Comparison of ENCODE assay signal across 9 cellular contexts in the genomic region with DNA sequence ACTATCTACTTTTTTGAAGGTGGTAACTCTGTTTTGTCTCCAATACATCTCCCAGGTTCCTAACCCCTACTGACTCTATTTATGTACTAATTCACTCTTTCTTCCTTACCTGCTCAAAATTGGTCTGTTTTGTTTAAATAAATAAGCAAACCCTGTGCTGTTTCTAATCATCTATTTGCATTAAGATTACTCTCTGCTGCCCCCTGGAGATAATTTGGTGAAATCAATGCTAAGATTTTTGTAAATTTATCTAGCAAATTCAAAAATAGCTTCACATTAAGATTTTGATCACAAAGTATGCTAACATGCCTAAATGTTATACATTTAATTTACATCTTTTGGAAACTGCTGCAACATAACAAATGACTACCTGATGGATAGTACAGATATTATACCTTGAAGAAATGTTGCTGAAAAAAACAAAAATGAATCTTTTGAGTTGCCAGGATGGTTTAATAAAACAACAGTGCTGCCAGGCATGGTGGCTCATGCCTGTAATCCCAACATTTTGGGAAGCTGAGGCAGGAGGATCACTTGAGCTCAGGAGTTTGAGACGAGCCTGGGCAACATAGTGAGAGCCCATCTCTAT. TPM values are rescaled to one million over a fixed set of nuclear protein-coding genes. Genes with fewer than 3 reads are reported as not detected.
DNase-seq lines count a peak whose midpoint lies in the region; ATAC-seq, FAIRE-seq and TF ChIP-seq lines count a peak whose summit lies in the region.
"Had no signal": no experiment of that assay in that cellular context is flagged by ENCODE, and none has a peak within 500 bp of the region (broad histone marks: within the 10 kb centered on the region; RNA-seq: fewer than 3 reads in every experiment).

No MANE protein-coding gene starts in this region.

- H3K4me1 ChIP-seq in naive thymus-derived CD4-positive, alpha-beta T cell (ENCODE audit: control insufficient read depth in 2 of 2, insufficient read depth in 2 of 2, low read length in 2 of 2): peaks cover 35 to 57% of the 10 kb centered on the region in 2 donors

- peak overlapping the region in 6 of 10 donors; percentile 0 to 59 (median 28) for H3K4me3 Mint-ChIP-seq in naive thymus-derived CD4-positive, alpha-beta T cell
- H3K4me3 Mint-ChIP-seq: stimulated activated naive CD8-positive, alpha-beta T cell treated with anti-CD3 and anti-CD28 coated beads, Interleukin-15, Interleukin-2, amounts not matched to agents 100 ng/mL and 50 ng/mL, for 24 hours had no signal

- POLR2A ChIA-PET in naive thymus-derived CD4-positive, alpha-beta T cell (lab: Charles Lee): interaction anchor here (1.0 to 2.5 kb wide), 4 partner anchors 12 to 245 kb away, joined by 3 to 11 read pairs (median 5); a partner anchor contains a TSS

- H3K4me1 Mint-ChIP-seq in naive thymus-derived CD4-positive, alpha-beta T cell: peaks cover 45 to 73% (median 64%) of the 10 kb centered on the region in 7 donors

- H3K9me3 ChIP-seq in naive thymus-derived CD4-positive, alpha-beta T cell (ENCODE audit: control insufficient read depth in 2 of 3, low read length in 3 of 3): no peaks in the 10 kb centered on the region

- TF ChIP-seq CTCF in GM06990 (IDR thresholded peaks at IDR 0.05; ENCODE audit: insufficient read depth, low read length, poor library complexity, severe bottlenecking) (peak; percentile 39), coronary artery (IDR thresholded peaks at IDR 0.05) (peak; percentile 53)

- FAIRE-seq in A204.1 (lab: Jason Lieb, UNC): peak; percentile 88

- CTCF ChIA-PET in naive thymus-derived CD4-positive, alpha-beta T cell (lab: Charles Lee): interaction anchor here (0.6 to 3.8 kb wide), 22 partner anchors 9 to 907 kb away, joined by 3 to 72 read pairs (median 6); a partner anchor contains a TSS

- H3K27ac ChIP-seq in coronary artery: no peak overlapping the region
- no peak overlapping the region for H3K27ac ChIP-seq in naive thymus-derived CD4-positive, alpha-beta T cell (ENCODE audit: low read depth, low read length)

- peak; percentile 52 for ATAC-seq in naive thymus-derived CD4-positive, alpha-beta T cell
- no peak for ATAC-seq in HG03095 (IDR thresholded peaks at IDR 0.05; ENCODE audit: unreplicated experiment)

- peaks cover 0 to 3% (median 0%) of the 10 kb centered on the region in 5 donors for H3K27me3 Mint-ChIP-seq in naive thymus-derived CD4-positive, alpha-beta T cell
- H3K27me3 Mint-ChIP-seq: stimulated activated naive CD8-positive, alpha-beta T cell treated with anti-CD3 and anti-CD28 coated beads, Interleukin-15, Interleukin-2, amounts not matched to agents 100 ng/mL and 50 ng/mL, for 24 hours had no signal

- no peaks in the 10 kb centered on the region for H3K36me3 ChIP-seq in GM06990 (ENCODE audit: control insufficient read depth, insufficient read depth, low read length)
- H3K36me3 ChIP-seq in naive thymus-derived CD4-positive, alpha-beta T cell (ENCODE audit: control insufficient read depth in 2 of 3, insufficient read depth in 3 of 3, low read length in 3 of 3): no peaks in the 10 kb centered on the region

- H3K4me3 ChIP-seq in GM06990 (replicated peaks; ENCODE audit: low read depth, low read length): no peak overlapping the region
- no peak overlapping the region for H3K4me3 ChIP-seq in coronary artery
- H3K4me3 ChIP-seq in naive thymus-derived CD4-positive, alpha-beta T cell (ENCODE audit: low read length): no peak overlapping the region

- no peak for DNase-seq in GM06990 (ENCODE audit: extremely low read depth, insufficient read length)
- peak; percentile 30 for DNase-seq in NCI-H460 (ENCODE audit: extremely low read depth, low read depth)
- DNase-seq in coronary artery (ENCODE audit: low spot score): no peak
- DNase-seq in naive thymus-derived CD4-positive, alpha-beta T cell: peak in 7 of 9 donors; percentile 32 to 67 (median 62)
- no peak for DNase-seq in C1 segment of cervical spinal cord (lab: John Stamatoyannopoulos, UW)
- no peak for DNase-seq in T1000 (lab: John Stamatoyannopoulos, UW)

- H3K9me3 Mint-ChIP-seq in naive thymus-derived CD4-positive, alpha-beta T cell: no peaks in the 10 kb centered on the region
- H3K9me3 Mint-ChIP-seq: stimulated activated naive CD8-positive, alpha-beta T cell treated with anti-CD3 and anti-CD28 coated beads, Interleukin-15, Interleukin-2, amounts not matched to agents 100 ng/mL and 50 ng/mL, for 24 hours had no signal

- H3K27me3 ChIP-seq in GM06990 (replicated peaks; ENCODE audit: control insufficient read depth, insufficient read depth, low read length): no peaks in the 10 kb centered on the region
- no peaks in the 10 kb centered on the region for H3K27me3 ChIP-seq in naive thymus-derived CD4-positive, alpha-beta T cell (ENCODE audit: control insufficient read depth in 2 of 2, insufficient read depth in 2 of 2, low read length in 2 of 2)

- intact Hi-C loops in naive thymus-derived CD4-positive, alpha-beta T cell (cut with micrococcal nuclease): loop anchor here (1.0 to 10.0 kb wide), 13 partner anchors 8 to 845 kb away; a partner anchor contains a TSS

- H3K36me3 Mint-ChIP-seq in naive thymus-derived CD4-positive, alpha-beta T cell: no peaks in the 10 kb centered on the region

- peak overlapping the region in 7 of 9 donors; percentile 4 to 65 (median 38) for H3K27ac Mint-ChIP-seq in naive thymus-derived CD4-positive, alpha-beta T cell
- H3K27ac Mint-ChIP-seq: stimulated activated naive CD8-positive, alpha-beta T cell treated with anti-CD3 and anti-CD28 coated beads, Interleukin-15, Interleukin-2, amounts not matched to agents 100 ng/mL and 50 ng/mL, for 24 hours had no signal

RNA-seq across cellular contexts. Expression of a gene that starts 4.4 kb away (rescaled TPM):
- total RNA-seq in NCI-H460 (2014; rRNA removed; shearing (Covaris generic)): 0.09 TPM in 1 of 2 replicates, not detected in the other
- polyA plus RNA-seq in NCI-H460 (2014; cell fraction: nucleus; rRNA removed): 0.19 and 0.83 TPM in 2 replicates
- total RNA-seq in naive thymus-derived CD4-positive, alpha-beta T cell: 10 to 100 TPM; 11.2 to 22.9 (median 17.8) TPM
- 10 to 100 TPM; 18.8 to 20.9 TPM for polyA plus RNA-seq in naive thymus-derived CD4-positive, alpha-beta T cell

RNA-seq across cellular contexts. Expression of a gene that starts 11.4 kb away (rescaled TPM):
- total RNA-seq in NCI-H460 (2014; rRNA removed; shearing (Covaris generic)): 17.1 and 17.6 TPM in 2 replicates
- 11.8 and 12.2 TPM in 2 replicates for polyA plus RNA-seq in NCI-H460 (2014; cell fraction: nucleus; rRNA removed)
- 10 to 100 TPM; 12.6 to 49.1 (median 26.4) TPM for total RNA-seq in naive thymus-derived CD4-positive, alpha-beta T cell
- polyA plus RNA-seq in naive thymus-derived CD4-positive, alpha-beta T cell: 10 to 100 TPM; 31.1 to 32.8 TPM

Comparison
In these comparisons a context has a peak if more than half of its experiments do, and no peak if none do; other contexts are left out.
1. DNase-seq: peak in NCI-H460 (single experiment) and naive thymus-derived CD4-positive, alpha-beta T cell (7 of 9); none in GM06990 (single experiment), coronary artery (single experiment), C1 segment of cervical spinal cord (0 of 14) and T1000 (single experiment).
2. RNA of a gene that starts 4.4 kb away (total RNA-seq): 11.2 to 22.9 TPM in naive thymus-derived CD4-positive, alpha-beta T cell; 0.09 TPM in NCI-H460; every median in the first group is over 10 times any median in the second.